Comparison of ENCODE assay signal across 1 cellular context in the genomic region with DNA sequence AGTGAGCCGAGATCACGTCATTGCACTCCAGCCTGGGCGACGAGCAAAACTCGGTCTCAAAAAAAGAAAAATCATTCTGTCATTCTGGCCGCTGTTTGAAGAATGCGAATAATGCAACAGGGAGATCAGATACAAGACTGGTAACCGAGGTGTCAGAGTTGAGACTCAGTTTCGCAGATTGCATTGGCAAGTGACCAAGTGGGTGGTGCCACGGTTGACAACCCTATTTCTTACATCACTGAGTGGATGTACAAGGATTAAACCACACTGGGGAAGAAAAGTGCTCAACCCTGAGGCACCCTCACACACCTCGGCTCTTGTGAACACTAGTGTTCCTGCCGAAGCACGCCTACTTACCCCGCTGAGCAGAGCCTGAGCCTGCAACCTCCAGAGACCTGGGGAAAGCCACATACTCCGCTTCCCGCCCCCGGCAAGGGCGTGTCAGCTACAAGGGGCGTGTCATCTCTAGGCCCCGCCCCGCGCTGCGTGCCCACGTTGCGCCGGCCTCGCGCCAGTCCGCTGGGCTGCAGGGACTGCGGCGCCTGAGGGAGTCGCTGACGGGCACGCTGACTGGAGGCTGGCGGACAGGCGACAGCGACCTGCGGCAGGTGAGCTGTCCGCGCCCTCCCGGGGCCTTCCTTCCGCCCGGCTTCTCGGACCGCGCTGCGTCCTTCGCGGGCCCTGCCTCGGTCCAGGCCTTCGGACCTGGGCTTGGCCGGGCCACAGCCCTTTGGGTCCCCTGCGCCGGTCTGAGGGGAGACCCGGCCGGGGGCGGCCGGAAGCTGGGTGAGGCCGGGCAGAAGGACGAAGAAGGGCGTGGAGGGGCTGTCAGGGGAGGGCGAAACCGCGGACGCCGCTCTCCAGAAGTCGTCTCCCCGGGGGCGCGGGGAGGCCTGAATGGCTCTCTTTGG.
TF ChIP-seq lines count a peak whose summit lies in the region.

A gene with protein sequence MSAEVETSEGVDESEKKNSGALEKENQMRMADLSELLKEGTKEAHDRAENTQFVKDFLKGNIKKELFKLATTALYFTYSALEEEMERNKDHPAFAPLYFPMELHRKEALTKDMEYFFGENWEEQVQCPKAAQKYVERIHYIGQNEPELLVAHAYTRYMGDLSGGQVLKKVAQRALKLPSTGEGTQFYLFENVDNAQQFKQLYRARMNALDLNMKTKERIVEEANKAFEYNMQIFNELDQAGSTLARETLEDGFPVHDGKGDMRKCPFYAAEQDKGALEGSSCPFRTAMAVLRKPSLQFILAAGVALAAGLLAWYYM (plus strand): TSS at position 519 of the 911 bp plus-strand sequence. CDS start 29,127 bp downstream, outside the sequence.

TF ChIP-seq in WTC11, 78 proteins besides CTCF, POLR2A, EP300 and RAD21 (continued from another document and continues in another):
- TF ChIP-seq, protein P1, sequence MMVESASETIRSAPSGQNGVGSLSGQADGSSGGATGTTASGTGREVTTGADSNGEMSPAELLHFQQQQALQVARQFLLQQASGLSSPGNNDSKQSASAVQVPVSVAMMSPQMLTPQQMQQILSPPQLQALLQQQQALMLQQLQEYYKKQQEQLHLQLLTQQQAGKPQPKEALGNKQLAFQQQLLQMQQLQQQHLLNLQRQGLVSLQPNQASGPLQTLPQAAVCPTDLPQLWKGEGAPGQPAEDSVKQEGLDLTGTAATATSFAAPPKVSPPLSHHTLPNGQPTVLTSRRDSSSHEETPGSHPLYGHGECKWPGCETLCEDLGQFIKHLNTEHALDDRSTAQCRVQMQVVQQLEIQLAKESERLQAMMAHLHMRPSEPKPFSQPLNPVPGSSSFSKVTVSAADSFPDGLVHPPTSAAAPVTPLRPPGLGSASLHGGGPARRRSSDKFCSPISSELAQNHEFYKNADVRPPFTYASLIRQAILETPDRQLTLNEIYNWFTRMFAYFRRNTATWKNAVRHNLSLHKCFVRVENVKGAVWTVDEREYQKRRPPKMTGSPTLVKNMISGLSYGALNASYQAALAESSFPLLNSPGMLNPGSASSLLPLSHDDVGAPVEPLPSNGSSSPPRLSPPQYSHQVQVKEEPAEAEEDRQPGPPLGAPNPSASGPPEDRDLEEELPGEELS (CRISPR knock-in tag; IDR thresholded peaks at IDR 0.05): peak; percentile 99
- TF ChIP-seq, protein P2, sequence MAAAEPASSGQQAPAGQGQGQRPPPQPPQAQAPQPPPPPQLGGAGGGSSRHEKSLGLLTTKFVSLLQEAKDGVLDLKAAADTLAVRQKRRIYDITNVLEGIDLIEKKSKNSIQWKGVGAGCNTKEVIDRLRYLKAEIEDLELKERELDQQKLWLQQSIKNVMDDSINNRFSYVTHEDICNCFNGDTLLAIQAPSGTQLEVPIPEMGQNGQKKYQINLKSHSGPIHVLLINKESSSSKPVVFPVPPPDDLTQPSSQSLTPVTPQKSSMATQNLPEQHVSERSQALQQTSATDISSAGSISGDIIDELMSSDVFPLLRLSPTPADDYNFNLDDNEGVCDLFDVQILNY (CRISPR knock-in tag; IDR thresholded peaks at IDR 0.05): peak; percentile 97
- TF ChIP-seq FOXK1 (CRISPR knock-in tag; IDR thresholded peaks at IDR 0.05): peak; percentile 98
- TF ChIP-seq, protein P3, sequence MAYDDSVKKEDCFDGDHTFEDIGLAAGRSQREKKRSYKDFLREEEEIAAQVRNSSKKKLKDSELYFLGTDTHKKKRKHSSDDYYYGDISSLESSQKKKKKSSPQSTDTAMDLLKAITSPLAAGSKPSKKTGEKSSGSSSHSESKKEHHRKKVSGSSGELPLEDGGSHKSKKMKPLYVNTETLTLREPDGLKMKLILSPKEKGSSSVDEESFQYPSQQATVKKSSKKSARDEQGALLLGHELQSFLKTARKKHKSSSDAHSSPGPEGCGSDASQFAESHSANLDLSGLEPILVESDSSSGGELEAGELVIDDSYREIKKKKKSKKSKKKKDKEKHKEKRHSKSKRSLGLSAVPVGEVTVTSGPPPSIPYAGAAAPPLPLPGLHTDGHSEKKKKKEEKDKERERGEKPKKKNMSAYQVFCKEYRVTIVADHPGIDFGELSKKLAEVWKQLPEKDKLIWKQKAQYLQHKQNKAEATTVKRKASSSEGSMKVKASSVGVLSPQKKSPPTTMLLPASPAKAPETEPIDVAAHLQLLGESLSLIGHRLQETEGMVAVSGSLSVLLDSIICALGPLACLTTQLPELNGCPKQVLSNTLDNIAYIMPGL (CRISPR knock-in tag; IDR thresholded peaks at IDR 0.05): peak; percentile 99
- peak; percentile 95 for TF ChIP-seq ZBTB21 (CRISPR knock-in tag; IDR thresholded peaks at IDR 0.05; ENCODE audit: borderline replicate concordance)
- TF ChIP-seq, protein P4, sequence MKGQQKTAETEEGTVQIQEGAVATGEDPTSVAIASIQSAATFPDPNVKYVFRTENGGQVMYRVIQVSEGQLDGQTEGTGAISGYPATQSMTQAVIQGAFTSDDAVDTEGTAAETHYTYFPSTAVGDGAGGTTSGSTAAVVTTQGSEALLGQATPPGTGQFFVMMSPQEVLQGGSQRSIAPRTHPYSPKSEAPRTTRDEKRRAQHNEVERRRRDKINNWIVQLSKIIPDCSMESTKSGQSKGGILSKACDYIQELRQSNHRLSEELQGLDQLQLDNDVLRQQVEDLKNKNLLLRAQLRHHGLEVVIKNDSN (CRISPR knock-in tag; IDR thresholded peaks at IDR 0.05): peak; percentile 58; the same call in 1 of the 2 replicates
- TF ChIP-seq, protein P5, sequence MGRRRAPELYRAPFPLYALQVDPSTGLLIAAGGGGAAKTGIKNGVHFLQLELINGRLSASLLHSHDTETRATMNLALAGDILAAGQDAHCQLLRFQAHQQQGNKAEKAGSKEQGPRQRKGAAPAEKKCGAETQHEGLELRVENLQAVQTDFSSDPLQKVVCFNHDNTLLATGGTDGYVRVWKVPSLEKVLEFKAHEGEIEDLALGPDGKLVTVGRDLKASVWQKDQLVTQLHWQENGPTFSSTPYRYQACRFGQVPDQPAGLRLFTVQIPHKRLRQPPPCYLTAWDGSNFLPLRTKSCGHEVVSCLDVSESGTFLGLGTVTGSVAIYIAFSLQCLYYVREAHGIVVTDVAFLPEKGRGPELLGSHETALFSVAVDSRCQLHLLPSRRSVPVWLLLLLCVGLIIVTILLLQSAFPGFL (CRISPR knock-in tag; IDR thresholded peaks at IDR 0.05; ENCODE audit: borderline replicate concordance): 0 out of 2 replicates have a peak, but pooled peaks have one; percentile 50
- TF ChIP-seq, protein P6, sequence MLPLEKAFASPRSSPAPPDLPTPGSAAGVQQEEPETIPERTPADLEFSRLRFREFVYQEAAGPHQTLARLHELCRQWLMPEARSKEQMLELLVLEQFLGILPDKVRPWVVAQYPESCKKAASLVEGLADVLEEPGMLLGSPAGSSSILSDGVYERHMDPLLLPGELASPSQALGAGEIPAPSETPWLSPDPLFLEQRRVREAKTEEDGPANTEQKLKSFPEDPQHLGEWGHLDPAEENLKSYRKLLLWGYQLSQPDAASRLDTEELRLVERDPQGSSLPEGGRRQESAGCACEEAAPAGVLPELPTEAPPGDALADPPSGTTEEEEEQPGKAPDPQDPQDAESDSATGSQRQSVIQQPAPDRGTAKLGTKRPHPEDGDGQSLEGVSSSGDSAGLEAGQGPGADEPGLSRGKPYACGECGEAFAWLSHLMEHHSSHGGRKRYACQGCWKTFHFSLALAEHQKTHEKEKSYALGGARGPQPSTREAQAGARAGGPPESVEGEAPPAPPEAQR (CRISPR knock-in tag; IDR thresholded peaks at IDR 0.05): no peak
- no peak for TF ChIP-seq NR1H2 (CRISPR knock-in tag; IDR thresholded peaks at IDR 0.05)
- TF ChIP-seq KAT7 (CRISPR knock-in tag; IDR thresholded peaks at IDR 0.05; ENCODE audit: borderline replicate concordance): peak; percentile 97; the same call in 1 of the 2 replicates
- peak; percentile 97; the same call in 1 of the 2 replicates for TF ChIP-seq SMAD3 (CRISPR knock-in tag; IDR thresholded peaks at IDR 0.05; ENCODE audit: borderline replicate concordance)
- TF ChIP-seq, protein P7, sequence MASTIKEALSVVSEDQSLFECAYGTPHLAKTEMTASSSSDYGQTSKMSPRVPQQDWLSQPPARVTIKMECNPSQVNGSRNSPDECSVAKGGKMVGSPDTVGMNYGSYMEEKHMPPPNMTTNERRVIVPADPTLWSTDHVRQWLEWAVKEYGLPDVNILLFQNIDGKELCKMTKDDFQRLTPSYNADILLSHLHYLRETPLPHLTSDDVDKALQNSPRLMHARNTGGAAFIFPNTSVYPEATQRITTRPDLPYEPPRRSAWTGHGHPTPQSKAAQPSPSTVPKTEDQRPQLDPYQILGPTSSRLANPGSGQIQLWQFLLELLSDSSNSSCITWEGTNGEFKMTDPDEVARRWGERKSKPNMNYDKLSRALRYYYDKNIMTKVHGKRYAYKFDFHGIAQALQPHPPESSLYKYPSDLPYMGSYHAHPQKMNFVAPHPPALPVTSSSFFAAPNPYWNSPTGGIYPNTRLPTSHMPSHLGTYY (CRISPR knock-in tag; IDR thresholded peaks at IDR 0.05): no peak
- TF ChIP-seq NFYB (CRISPR knock-in tag; conservative IDR thresholded peaks at IDR 0.05; ENCODE audit: low read depth): no peak
- TF ChIP-seq ELF4 (CRISPR knock-in tag; IDR thresholded peaks at IDR 0.05; ENCODE audit: low read depth): peak; percentile 36; the same call in 1 of the 2 replicates
- TF ChIP-seq, protein P8, sequence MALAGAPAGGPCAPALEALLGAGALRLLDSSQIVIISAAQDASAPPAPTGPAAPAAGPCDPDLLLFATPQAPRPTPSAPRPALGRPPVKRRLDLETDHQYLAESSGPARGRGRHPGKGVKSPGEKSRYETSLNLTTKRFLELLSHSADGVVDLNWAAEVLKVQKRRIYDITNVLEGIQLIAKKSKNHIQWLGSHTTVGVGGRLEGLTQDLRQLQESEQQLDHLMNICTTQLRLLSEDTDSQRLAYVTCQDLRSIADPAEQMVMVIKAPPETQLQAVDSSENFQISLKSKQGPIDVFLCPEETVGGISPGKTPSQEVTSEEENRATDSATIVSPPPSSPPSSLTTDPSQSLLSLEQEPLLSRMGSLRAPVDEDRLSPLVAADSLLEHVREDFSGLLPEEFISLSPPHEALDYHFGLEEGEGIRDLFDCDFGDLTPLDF (CRISPR knock-in tag; IDR thresholded peaks at IDR 0.05): peak; percentile 94
- TF ChIP-seq, protein P9, sequence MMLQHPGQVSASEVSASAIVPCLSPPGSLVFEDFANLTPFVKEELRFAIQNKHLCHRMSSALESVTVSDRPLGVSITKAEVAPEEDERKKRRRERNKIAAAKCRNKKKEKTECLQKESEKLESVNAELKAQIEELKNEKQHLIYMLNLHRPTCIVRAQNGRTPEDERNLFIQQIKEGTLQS (CRISPR knock-in tag; conservative IDR thresholded peaks at IDR 0.05): no peak
- TF ChIP-seq, protein P10, sequence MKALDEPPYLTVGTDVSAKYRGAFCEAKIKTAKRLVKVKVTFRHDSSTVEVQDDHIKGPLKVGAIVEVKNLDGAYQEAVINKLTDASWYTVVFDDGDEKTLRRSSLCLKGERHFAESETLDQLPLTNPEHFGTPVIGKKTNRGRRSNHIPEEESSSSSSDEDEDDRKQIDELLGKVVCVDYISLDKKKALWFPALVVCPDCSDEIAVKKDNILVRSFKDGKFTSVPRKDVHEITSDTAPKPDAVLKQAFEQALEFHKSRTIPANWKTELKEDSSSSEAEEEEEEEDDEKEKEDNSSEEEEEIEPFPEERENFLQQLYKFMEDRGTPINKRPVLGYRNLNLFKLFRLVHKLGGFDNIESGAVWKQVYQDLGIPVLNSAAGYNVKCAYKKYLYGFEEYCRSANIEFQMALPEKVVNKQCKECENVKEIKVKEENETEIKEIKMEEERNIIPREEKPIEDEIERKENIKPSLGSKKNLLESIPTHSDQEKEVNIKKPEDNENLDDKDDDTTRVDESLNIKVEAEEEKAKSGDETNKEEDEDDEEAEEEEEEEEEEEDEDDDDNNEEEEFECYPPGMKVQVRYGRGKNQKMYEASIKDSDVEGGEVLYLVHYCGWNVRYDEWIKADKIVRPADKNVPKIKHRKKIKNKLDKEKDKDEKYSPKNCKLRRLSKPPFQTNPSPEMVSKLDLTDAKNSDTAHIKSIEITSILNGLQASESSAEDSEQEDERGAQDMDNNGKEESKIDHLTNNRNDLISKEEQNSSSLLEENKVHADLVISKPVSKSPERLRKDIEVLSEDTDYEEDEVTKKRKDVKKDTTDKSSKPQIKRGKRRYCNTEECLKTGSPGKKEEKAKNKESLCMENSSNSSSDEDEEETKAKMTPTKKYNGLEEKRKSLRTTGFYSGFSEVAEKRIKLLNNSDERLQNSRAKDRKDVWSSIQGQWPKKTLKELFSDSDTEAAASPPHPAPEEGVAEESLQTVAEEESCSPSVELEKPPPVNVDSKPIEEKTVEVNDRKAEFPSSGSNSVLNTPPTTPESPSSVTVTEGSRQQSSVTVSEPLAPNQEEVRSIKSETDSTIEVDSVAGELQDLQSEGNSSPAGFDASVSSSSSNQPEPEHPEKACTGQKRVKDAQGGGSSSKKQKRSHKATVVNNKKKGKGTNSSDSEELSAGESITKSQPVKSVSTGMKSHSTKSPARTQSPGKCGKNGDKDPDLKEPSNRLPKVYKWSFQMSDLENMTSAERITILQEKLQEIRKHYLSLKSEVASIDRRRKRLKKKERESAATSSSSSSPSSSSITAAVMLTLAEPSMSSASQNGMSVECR (CRISPR knock-in tag; IDR thresholded peaks at IDR 0.05; ENCODE audit: borderline replicate concordance): peak; percentile 69; the same call in 1 of the 2 replicates
- TF ChIP-seq, protein P11, sequence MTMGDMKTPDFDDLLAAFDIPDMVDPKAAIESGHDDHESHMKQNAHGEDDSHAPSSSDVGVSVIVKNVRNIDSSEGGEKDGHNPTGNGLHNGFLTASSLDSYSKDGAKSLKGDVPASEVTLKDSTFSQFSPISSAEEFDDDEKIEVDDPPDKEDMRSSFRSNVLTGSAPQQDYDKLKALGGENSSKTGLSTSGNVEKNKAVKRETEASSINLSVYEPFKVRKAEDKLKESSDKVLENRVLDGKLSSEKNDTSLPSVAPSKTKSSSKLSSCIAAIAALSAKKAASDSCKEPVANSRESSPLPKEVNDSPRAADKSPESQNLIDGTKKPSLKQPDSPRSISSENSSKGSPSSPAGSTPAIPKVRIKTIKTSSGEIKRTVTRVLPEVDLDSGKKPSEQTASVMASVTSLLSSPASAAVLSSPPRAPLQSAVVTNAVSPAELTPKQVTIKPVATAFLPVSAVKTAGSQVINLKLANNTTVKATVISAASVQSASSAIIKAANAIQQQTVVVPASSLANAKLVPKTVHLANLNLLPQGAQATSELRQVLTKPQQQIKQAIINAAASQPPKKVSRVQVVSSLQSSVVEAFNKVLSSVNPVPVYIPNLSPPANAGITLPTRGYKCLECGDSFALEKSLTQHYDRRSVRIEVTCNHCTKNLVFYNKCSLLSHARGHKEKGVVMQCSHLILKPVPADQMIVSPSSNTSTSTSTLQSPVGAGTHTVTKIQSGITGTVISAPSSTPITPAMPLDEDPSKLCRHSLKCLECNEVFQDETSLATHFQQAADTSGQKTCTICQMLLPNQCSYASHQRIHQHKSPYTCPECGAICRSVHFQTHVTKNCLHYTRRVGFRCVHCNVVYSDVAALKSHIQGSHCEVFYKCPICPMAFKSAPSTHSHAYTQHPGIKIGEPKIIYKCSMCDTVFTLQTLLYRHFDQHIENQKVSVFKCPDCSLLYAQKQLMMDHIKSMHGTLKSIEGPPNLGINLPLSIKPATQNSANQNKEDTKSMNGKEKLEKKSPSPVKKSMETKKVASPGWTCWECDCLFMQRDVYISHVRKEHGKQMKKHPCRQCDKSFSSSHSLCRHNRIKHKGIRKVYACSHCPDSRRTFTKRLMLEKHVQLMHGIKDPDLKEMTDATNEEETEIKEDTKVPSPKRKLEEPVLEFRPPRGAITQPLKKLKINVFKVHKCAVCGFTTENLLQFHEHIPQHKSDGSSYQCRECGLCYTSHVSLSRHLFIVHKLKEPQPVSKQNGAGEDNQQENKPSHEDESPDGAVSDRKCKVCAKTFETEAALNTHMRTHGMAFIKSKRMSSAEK (CRISPR knock-in tag; IDR thresholded peaks at IDR 0.05; ENCODE audit: borderline replicate concordance): no peak
- TF ChIP-seq GABPB1 (CRISPR knock-in tag; IDR thresholded peaks at IDR 0.05): peak; percentile 82
- no peak for TF ChIP-seq EMX1 (CRISPR knock-in tag; IDR thresholded peaks at IDR 0.05)
- 0 out of 2 replicates have a peak, but pooled peaks have one; percentile 77 for TF ChIP-seq ZNF138 (CRISPR knock-in tag; conservative IDR thresholded peaks at IDR 0.05)
- TF ChIP-seq, protein P12, sequence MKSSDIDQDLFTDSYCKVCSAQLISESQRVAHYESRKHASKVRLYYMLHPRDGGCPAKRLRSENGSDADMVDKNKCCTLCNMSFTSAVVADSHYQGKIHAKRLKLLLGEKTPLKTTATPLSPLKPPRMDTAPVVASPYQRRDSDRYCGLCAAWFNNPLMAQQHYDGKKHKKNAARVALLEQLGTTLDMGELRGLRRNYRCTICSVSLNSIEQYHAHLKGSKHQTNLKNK (CRISPR knock-in tag; IDR thresholded peaks at IDR 0.05): no peak
- TF ChIP-seq IRF2 (CRISPR knock-in tag; IDR thresholded peaks at IDR 0.05; ENCODE audit: borderline replicate concordance, low read depth): no peak
